Comparison of ENCODE assay signal across 20 cellular contexts in the genomic region with DNA sequence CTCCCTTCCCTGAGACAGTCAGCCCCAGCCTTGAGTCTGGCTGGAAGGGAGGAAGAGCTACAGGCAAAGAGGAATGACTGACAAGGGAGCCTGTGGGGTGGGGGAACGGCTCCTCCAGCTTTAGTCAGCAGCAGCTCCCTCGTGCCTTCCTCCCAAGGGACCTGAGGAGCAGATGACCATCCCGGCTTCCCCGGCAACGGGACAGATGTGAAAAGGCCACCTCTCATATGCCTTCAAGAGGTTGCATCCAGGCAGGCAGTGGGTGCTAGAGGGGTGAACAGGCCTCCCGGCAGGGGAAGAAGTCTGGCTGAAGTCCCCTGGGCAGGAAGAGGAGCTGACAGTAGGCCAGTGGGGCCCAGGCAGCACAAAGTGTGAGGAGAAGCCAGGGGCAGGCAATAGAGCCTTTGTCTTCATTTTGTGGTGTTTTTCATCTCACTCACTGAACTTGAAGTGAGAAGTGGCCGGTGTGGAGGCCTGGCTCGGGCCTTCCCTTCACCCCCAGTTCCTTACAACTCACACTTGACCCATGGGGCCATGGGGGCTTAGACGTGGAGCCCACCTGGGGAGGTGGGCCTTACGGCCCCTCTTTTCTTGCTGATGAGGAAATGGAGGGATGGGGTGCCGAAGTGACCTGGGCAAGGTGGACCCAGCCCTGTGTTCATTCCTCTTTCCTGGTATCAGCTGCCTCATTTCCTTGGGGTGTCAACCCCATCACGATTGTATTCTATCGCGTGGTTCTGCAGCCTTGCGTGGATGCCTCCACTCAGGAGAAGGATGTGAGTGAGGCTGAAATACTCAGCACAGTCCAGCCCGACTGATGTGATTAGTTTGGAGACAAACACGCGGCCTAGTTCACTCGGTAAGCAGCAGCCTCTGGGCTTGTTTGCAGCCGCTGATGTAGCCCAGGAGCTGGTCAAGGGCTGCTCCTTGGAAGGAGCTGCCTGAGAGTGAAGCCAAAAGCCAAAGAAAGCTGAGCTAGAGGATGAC.
DNase-seq lines count a peak whose midpoint lies in the region; ATAC-seq and TF ChIP-seq lines count a peak whose summit lies in the region.
"Had no signal": no experiment of that assay in that cellular context is flagged by ENCODE, and none has a peak within 500 bp of the region (broad histone marks: within the 10 kb centered on the region; RNA-seq: fewer than 3 reads in every experiment).

No MANE protein-coding gene starts in this region.

- CTCF ChIA-PET in WTC11 (lab: Charles Lee): interaction anchor here (0.9 to 1.3 kb wide), 3 partner anchors 131 to 245 kb away, joined by 3 to 5 read pairs (median 3); no protein-coding TSS in a partner anchor

- H3K4me1 Mint-ChIP-seq in WTC11 (peaks cover 22% of the 10 kb centered on the region), glutamatergic neuron (ENCODE audit: low read depth, unreplicated experiment) (peaks cover 10% of the 10 kb centered on the region)
- H3K4me1 Mint-ChIP-seq: activated naive CD8-positive, alpha-beta T cell treated with anti-CD3 and anti-CD28 coated beads, Interleukin-2, amount 50 U/mL, for 24 hours had no signal

- TF ChIP-seq CTCF in GM13977 (IDR thresholded peaks at IDR 0.05; ENCODE audit: extremely low read depth, insufficient read depth, missing control alignments) (no peak), WTC11 (IDR thresholded peaks at IDR 0.05) (no peak), glutamatergic neuron (IDR thresholded peaks at IDR 0.05; ENCODE audit: partially characterized antibody, unreplicated experiment) (no peak)

- POLR2A ChIA-PET in WTC11 (lab: Charles Lee): no interaction called here

- H3K27me3 Mint-ChIP-seq in WTC11 (ENCODE audit: low read depth): no peaks in the 10 kb centered on the region
- peaks cover 7% of the 10 kb centered on the region for H3K27me3 Mint-ChIP-seq in glutamatergic neuron (ENCODE audit: unreplicated experiment)

- in situ Hi-C loops in GM13977 (cut with MboI; ENCODE audit: low pct_unique_long_range_greater_than_20kb, low sequenced_read_pairs, unreplicated experiment): no loop called here

- H3K27ac Mint-ChIP-seq in WTC11 (no peak overlapping the region), glutamatergic neuron (ENCODE audit: unreplicated experiment) (no peak overlapping the region)
- H3K27ac Mint-ChIP-seq: activated CD8-positive, alpha-beta T cell treated with anti-CD3 and anti-CD28 coated beads, Interleukin-2, amount 10 ng/mL, durations not matched to agents 7 days and 5 days; activated naive CD8-positive, alpha-beta T cell treated with anti-CD3 and anti-CD28 coated beads, Interleukin-2, amount 50 U/mL, for 24 hours; activated T-cell treated with anti-CD3 and anti-CD28 coated beads, Interleukin-2, amount 50 U/mL, for 72 hours had no signal

- DNase-seq in AG20443 (ENCODE audit: low spot score) (peak; percentile 7), GM13977 (ENCODE audit: low spot score) (peak; percentile 4), WTC11 (ENCODE audit: low spot score) (peak; percentile 5), mucosa of gallbladder (ENCODE audit: low spot score) (peak; percentile 8), MV-4-11 (lab: John Stamatoyannopoulos, UW) (no peak), COR-L47 (lab: John Stamatoyannopoulos, UW) (no peak), glutamatergic neuron (no peak)
- DNase-seq: activated CD8-positive, alpha-beta T cell treated with anti-CD3 and anti-CD28 coated beads, Interleukin-2, amount 10 ng/mL, durations not matched to agents 7 days and 5 days; activated naive CD8-positive, alpha-beta T cell treated with anti-CD3 and anti-CD28 coated beads, Interleukin-2, amount 50 U/mL, for 24 hours; activated T-cell treated with anti-CD3 and anti-CD28 coated beads, Interleukin-2, amount 50 U/mL, for 72 hours; Calu3; central memory CD4-positive, alpha-beta T cell; gastrocnemius medialis; GM23248; NCI-H510A treated with DMSO at 0.1 percent for 48 hours; stimulated activated CD4-positive, alpha-beta T cell treated with anti-CD3 and anti-CD28 coated beads, Interleukin-2, amount 100 ng/mL, for 48 hours; T-helper 1 cell; WERI-Rb-1 had no signal

- H3K36me3 Mint-ChIP-seq in WTC11 (no peaks in the 10 kb centered on the region), glutamatergic neuron (ENCODE audit: unreplicated experiment) (no peaks in the 10 kb centered on the region)

- no peak for ATAC-seq in WTC11
- ATAC-seq in GM21717 (IDR thresholded peaks at IDR 0.05; ENCODE audit: unreplicated experiment): no peak
- ATAC-seq: activated CD8-positive, alpha-beta T cell treated with anti-CD3 and anti-CD28 coated beads, Interleukin-2, amount 10 ng/mL, durations not matched to agents 7 days and 5 days; activated naive CD8-positive, alpha-beta T cell treated with anti-CD3 and anti-CD28 coated beads, Interleukin-2, amount 50 U/mL, for 24 hours; activated T-cell treated with anti-CD3 and anti-CD28 coated beads, Interleukin-2, amount 50 U/mL, for 72 hours; gastrocnemius medialis; mucosa of descending colon had no signal

- H3K9me3 Mint-ChIP-seq in WTC11 (no peaks in the 10 kb centered on the region), glutamatergic neuron (ENCODE audit: unreplicated experiment) (peaks cover 2% of the 10 kb centered on the region)
- H3K9me3 Mint-ChIP-seq: activated naive CD8-positive, alpha-beta T cell treated with anti-CD3 and anti-CD28 coated beads, Interleukin-2, amount 50 U/mL, for 24 hours; activated T-cell treated with anti-CD3 and anti-CD28 coated beads, Interleukin-2, amount 50 U/mL, for 72 hours had no signal

- no peak overlapping the region for H3K4me3 Mint-ChIP-seq in WTC11
- no peak overlapping the region for H3K4me3 Mint-ChIP-seq in glutamatergic neuron (ENCODE audit: unreplicated experiment)
- H3K4me3 Mint-ChIP-seq: activated CD8-positive, alpha-beta T cell treated with anti-CD3 and anti-CD28 coated beads, Interleukin-2, amount 10 ng/mL, durations not matched to agents 7 days and 5 days; activated naive CD8-positive, alpha-beta T cell treated with anti-CD3 and anti-CD28 coated beads, Interleukin-2, amount 50 U/mL, for 24 hours; activated T-cell treated with anti-CD3 and anti-CD28 coated beads, Interleukin-2, amount 50 U/mL, for 72 hours had no signal

TF ChIP-seq in WTC11, 78 proteins besides CTCF, POLR2A, EP300 and RAD21:
- TF ChIP-seq ESRRA (CRISPR knock-in tag; IDR thresholded peaks at IDR 0.05; ENCODE audit: borderline replicate concordance) (no peak), SP1 (CRISPR knock-in tag; conservative IDR thresholded peaks at IDR 0.05) (no peak), PREB (CRISPR knock-in tag; IDR thresholded peaks at IDR 0.05; ENCODE audit: borderline replicate concordance) (no peak), USF2 (CRISPR knock-in tag; IDR thresholded peaks at IDR 0.05) (no peak)
- TF ChIP-seq, protein P1, sequence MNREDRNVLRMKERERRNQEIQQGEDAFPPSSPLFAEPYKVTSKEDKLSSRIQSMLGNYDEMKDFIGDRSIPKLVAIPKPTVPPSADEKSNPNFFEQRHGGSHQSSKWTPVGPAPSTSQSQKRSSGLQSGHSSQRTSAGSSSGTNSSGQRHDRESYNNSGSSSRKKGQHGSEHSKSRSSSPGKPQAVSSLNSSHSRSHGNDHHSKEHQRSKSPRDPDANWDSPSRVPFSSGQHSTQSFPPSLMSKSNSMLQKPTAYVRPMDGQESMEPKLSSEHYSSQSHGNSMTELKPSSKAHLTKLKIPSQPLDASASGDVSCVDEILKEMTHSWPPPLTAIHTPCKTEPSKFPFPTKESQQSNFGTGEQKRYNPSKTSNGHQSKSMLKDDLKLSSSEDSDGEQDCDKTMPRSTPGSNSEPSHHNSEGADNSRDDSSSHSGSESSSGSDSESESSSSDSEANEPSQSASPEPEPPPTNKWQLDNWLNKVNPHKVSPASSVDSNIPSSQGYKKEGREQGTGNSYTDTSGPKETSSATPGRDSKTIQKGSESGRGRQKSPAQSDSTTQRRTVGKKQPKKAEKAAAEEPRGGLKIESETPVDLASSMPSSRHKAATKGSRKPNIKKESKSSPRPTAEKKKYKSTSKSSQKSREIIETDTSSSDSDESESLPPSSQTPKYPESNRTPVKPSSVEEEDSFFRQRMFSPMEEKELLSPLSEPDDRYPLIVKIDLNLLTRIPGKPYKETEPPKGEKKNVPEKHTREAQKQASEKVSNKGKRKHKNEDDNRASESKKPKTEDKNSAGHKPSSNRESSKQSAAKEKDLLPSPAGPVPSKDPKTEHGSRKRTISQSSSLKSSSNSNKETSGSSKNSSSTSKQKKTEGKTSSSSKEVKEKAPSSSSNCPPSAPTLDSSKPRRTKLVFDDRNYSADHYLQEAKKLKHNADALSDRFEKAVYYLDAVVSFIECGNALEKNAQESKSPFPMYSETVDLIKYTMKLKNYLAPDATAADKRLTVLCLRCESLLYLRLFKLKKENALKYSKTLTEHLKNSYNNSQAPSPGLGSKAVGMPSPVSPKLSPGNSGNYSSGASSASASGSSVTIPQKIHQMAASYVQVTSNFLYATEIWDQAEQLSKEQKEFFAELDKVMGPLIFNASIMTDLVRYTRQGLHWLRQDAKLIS (CRISPR knock-in tag; IDR thresholded peaks at IDR 0.05; ENCODE audit: borderline replicate concordance): no peak

Comparison
In these comparisons a context has a peak if more than half of its experiments do, and no peak if none do; other contexts are left out.
1. DNase-seq: peak in AG20443 (single experiment), GM13977 (single experiment), WTC11 (single experiment) and mucosa of gallbladder (single experiment); none in MV-4-11 (single experiment), COR-L47 (single experiment) and glutamatergic neuron (single experiment).